29 cellular contexts compared by ENCODE assay signal in genomic region chr3:53805463-53806159, GRCh38. TPM values are rescaled to one million over a fixed set of nuclear protein-coding genes. Genes with fewer than 3 reads are reported as not detected.
DNase-seq lines count a peak whose midpoint lies in the region; ATAC-seq and TF ChIP-seq lines count a peak whose summit lies in the region.
"Had no signal": no experiment of that assay in that cellular context is flagged by ENCODE, and none has a peak within 500 bp of the region (broad histone marks: within the 10 kb centered on the region; RNA-seq: fewer than 3 reads in every experiment).

No MANE protein-coding gene starts in this region.

- H3K4me1 ChIP-seq in HEK293 (ENCODE audit: control insufficient read depth, insufficient read depth, low read length) (no peaks in the 10 kb centered on the region), mesenchymal stem cell (ENCODE audit: control insufficient read depth, insufficient read depth, low read depth, low read length) (peaks cover 32% of the 10 kb centered on the region), MM.1S (ENCODE audit: low read length) (no peaks in the 10 kb centered on the region)
- no peaks in the 10 kb centered on the region for H3K4me1 ChIP-seq in CD8-positive, alpha-beta memory T cell (ENCODE audit: insufficient read depth, low read length)
- H3K4me1 ChIP-seq: left lung had no signal

- H2BK15ac ChIP-seq in mesenchymal stem cell (ENCODE audit: low read depth, poor library complexity, severe bottlenecking) = no peak overlapping the region

- H3K79me1 ChIP-seq in mesenchymal stem cell (replicated peaks; ENCODE audit: low read length, poor library complexity, severe bottlenecking) = no peaks in the 10 kb centered on the region

- H4K8ac ChIP-seq in mesenchymal stem cell (ENCODE audit: low read length) = no peak overlapping the region

- POLR2A ChIA-PET in HEK293 (lab: Yijun Ruan, JAX) = no interaction called here
- POLR2A ChIA-PET in CD8-positive, alpha-beta memory T cell (lab: Charles Lee) = no interaction called here

- no peaks in the 10 kb centered on the region for H4K20me1 ChIP-seq in MM.1S (ENCODE audit: insufficient read depth, low read length)

- peaks cover 16% of the 10 kb centered on the region for H3K27me3 Mint-ChIP-seq in stimulated activated memory B cell treated with anti-CD40 and anti-IgM and Interleukin-4, amounts not matched to agents 10 μg/mL and 1 μg/mL and 100 μg/mL, for 72 hours
- H3K27me3 Mint-ChIP-seq in CD8-positive, alpha-beta memory T cell = peaks cover 3 to 22% of the 10 kb centered on the region in 2 donors
- H3K27me3 Mint-ChIP-seq: activated CD8-positive, alpha-beta memory T cell treated with anti-CD3 and anti-CD28 coated beads, Interleukin-2, amount 10 ng/mL, durations not matched to agents 7 days and 5 days; activated naive CD8-positive, alpha-beta T cell had no signal

- no peak overlapping the region for H3K14ac ChIP-seq in mesenchymal stem cell (ENCODE audit: low read length in 2 of 2)

- peaks cover 14% of the 10 kb centered on the region for H3K36me3 Mint-ChIP-seq in stimulated activated memory B cell treated with anti-CD40 and anti-IgM and Interleukin-4, amounts not matched to agents 10 μg/mL and 1 μg/mL and 100 μg/mL, for 72 hours
- H3K36me3 Mint-ChIP-seq in CD8-positive, alpha-beta memory T cell = no peaks in the 10 kb centered on the region
- H3K36me3 Mint-ChIP-seq: activated CD8-positive, alpha-beta memory T cell treated with anti-CD3 and anti-CD28 coated beads, Interleukin-2, amount 10 ng/mL, durations not matched to agents 7 days and 5 days; activated naive CD8-positive, alpha-beta T cell; CD4-positive, CD25-positive, alpha-beta regulatory T cell; IgD-negative memory B cell; mesothelial cell of epicardium; naive thymus-derived CD8-positive, alpha-beta T cell had no signal

- no peak for ATAC-seq in stimulated activated memory B cell treated with anti-CD40 and anti-IgM and Interleukin-4, amounts not matched to agents 10 μg/mL and 1 μg/mL and 100 μg/mL, for 72 hours
- ATAC-seq: activated CD8-positive, alpha-beta memory T cell treated with anti-CD3 and anti-CD28 coated beads, Interleukin-2, amount 10 ng/mL, durations not matched to agents 7 days and 5 days; naive thymus-derived CD8-positive, alpha-beta T cell had no signal

- no peaks in the 10 kb centered on the region for H3K79me2 ChIP-seq in MM.1S (ENCODE audit: low read length)

- TF ChIP-seq CTCF in HEK293 (tag by site-specific recombination; IDR thresholded peaks at IDR 0.05) = no peak
- no peak for TF ChIP-seq CTCF in MM.1S (IDR thresholded peaks at IDR 0.05; ENCODE audit: low read length)

- peak overlapping the region; percentile 52 for H3K27ac Mint-ChIP-seq in stimulated activated memory B cell treated with anti-CD40 and anti-IgM and Interleukin-4, amounts not matched to agents 10 μg/mL and 1 μg/mL and 100 μg/mL, for 72 hours
- H3K27ac Mint-ChIP-seq in CD8-positive, alpha-beta memory T cell = no peak overlapping the region
- H3K27ac Mint-ChIP-seq: activated CD8-positive, alpha-beta memory T cell treated with anti-CD3 and anti-CD28 coated beads, Interleukin-2, amount 10 ng/mL, durations not matched to agents 7 days and 5 days; activated naive CD8-positive, alpha-beta T cell; CD4-positive, CD25-positive, alpha-beta regulatory T cell; IgD-negative memory B cell; mesothelial cell of epicardium; naive thymus-derived CD8-positive, alpha-beta T cell had no signal

- H3K9me3 ChIP-seq in HEK293 (ENCODE audit: control insufficient read depth, insufficient read depth, low read depth, low read length) = no peaks in the 10 kb centered on the region
- H3K9me3 ChIP-seq in mesenchymal stem cell (ENCODE audit: control insufficient read depth, low read length) = no peaks in the 10 kb centered on the region
- no peaks in the 10 kb centered on the region for H3K9me3 ChIP-seq in CD8-positive, alpha-beta memory T cell (ENCODE audit: low read length)
- no peaks in the 10 kb centered on the region for H3K9me3 ChIP-seq in MM.1S (replicated peaks; ENCODE audit: insufficient read depth, low read length)
- H3K9me3 ChIP-seq: ascending aorta, left lung, pancreas, testis had no signal

- H3K27me3 ChIP-seq in mesenchymal stem cell (ENCODE audit: control insufficient read depth in 1 of 2, insufficient read depth in 1 of 2, low read length in 2 of 2) = no peaks in the 10 kb centered on the region
- no peaks in the 10 kb centered on the region for H3K27me3 ChIP-seq in CD8-positive, alpha-beta memory T cell (ENCODE audit: insufficient read depth, low read length, poor library complexity, severe bottlenecking)
- no peaks in the 10 kb centered on the region for H3K27me3 ChIP-seq in MM.1S (replicated peaks; ENCODE audit: insufficient read depth, low read length)
- H3K27me3 ChIP-seq: ascending aorta, left lung, pancreas, testis had no signal

- H3K36me3 ChIP-seq in HEK293 (ENCODE audit: control insufficient read depth in 2 of 2, insufficient read depth in 1 of 2, low read length in 2 of 2) (no peaks in the 10 kb centered on the region), mesenchymal stem cell (ENCODE audit: control insufficient read depth in 1 of 2, insufficient read depth in 2 of 2, low read depth in 1 of 2, low read length in 2 of 2) (no peaks in the 10 kb centered on the region), MM.1S (replicated peaks; ENCODE audit: insufficient read depth, low read length) (no peaks in the 10 kb centered on the region)
- H3K36me3 ChIP-seq in CD8-positive, alpha-beta memory T cell (ENCODE audit: insufficient read depth, low read length) = no peaks in the 10 kb centered on the region
- H3K36me3 ChIP-seq: ascending aorta, left lung, pancreas, WERI-Rb-1 had no signal

- CTCF ChIA-PET in HEK293 (lab: Yijun Ruan, JAX) = no interaction called here
- CTCF ChIA-PET in CD8-positive, alpha-beta memory T cell (lab: Charles Lee) = no interaction called here

- H3K27ac ChIP-seq in HEK293 (ENCODE audit: extremely low read depth, low read depth, low read length) (no peak overlapping the region), angular gyrus (ENCODE audit: low read depth, low read length) (peak overlapping the region; percentile 87), mesenchymal stem cell (ENCODE audit: low read length, poor library complexity, severe bottlenecking) (no peak overlapping the region), MM.1S (ENCODE audit: low read length) (no peak overlapping the region)
- H3K27ac ChIP-seq in CD8-positive, alpha-beta memory T cell (ENCODE audit: low read depth, low read length) = no peak overlapping the region
- H3K27ac ChIP-seq: left lung, testis, WERI-Rb-1 had no signal

- DNase-seq in mesenchymal stem cell (no peak), cerebellar nuclear complex (lab: John Stamatoyannopoulos, UW) (no peak), MM.1S (no peak), hypothalamus (lab: John Stamatoyannopoulos, UW) (no peak)
- DNase-seq in CD8-positive, alpha-beta memory T cell = no peak
- DNase-seq: activated CD4-positive, alpha-beta T cell treated with anti-CD3 and anti-CD28 coated beads for 48 hours; activated CD8-positive, alpha-beta memory T cell treated with anti-CD3 and anti-CD28 coated beads, Interleukin-2, amount 10 ng/mL, durations not matched to agents 7 days and 5 days; CD4-positive, CD25-positive, alpha-beta regulatory T cell; left lung; naive thymus-derived CD8-positive, alpha-beta T cell; NCI-H1092 treated with DMSO at 0.1 percent for 48 hours; NCI-H2029; NCI-H526 treated with DMSO at 0.1 percent for 48 hours; right cardiac atrium; Right ventricle myocardium superior; stimulated activated CD4-positive, alpha-beta T cell treated with anti-CD3 and anti-CD28 coated beads, Interleukin-15, amount 100 ng/mL, for 24 hours; stimulated activated naive CD4-positive, alpha-beta T cell; T-helper 9 cell; WERI-Rb-1 had no signal

- H3K4me2 ChIP-seq in mesenchymal stem cell (ENCODE audit: low read length, poor library complexity, severe bottlenecking) (no peak overlapping the region), MM.1S (ENCODE audit: low read depth, low read length) (no peak overlapping the region)

- no peaks in the 10 kb centered on the region for H3K9me2 ChIP-seq in MM.1S (replicated peaks; ENCODE audit: insufficient read depth, low read length)

- no peak overlapping the region for H4K91ac ChIP-seq in mesenchymal stem cell (ENCODE audit: low read length)

- 80% methylated on average over 4 of the region's 4 CpGs for WGBS in mesenchymal stem cell

- H2AK5ac ChIP-seq in mesenchymal stem cell (ENCODE audit: low read length, severe bottlenecking) = no peak overlapping the region

- no peak overlapping the region for H3K23ac ChIP-seq in mesenchymal stem cell (ENCODE audit: low read length in 2 of 2)

- H3K4me3 ChIP-seq in HEK293 (ENCODE audit: low read depth, low read length) (no peak overlapping the region), mesenchymal stem cell (ENCODE audit: insufficient read depth in 1 of 2, low read depth in 1 of 2, low read length in 2 of 2) (peak overlapping the region in 1 of 2 experiments; percentile 45), MM.1S (ENCODE audit: low read length) (no peak overlapping the region)
- no peak overlapping the region for H3K4me3 ChIP-seq in CD8-positive, alpha-beta memory T cell (ENCODE audit: low read length)
- H3K4me3 ChIP-seq: ascending aorta, left lung, pancreas, testis had no signal

- H3K9ac ChIP-seq in mesenchymal stem cell (ENCODE audit: low read length) (peak overlapping the region; percentile 74), MM.1S (ENCODE audit: low read length) (no peak overlapping the region)

- no peak overlapping the region for H3K4me3 Mint-ChIP-seq in stimulated activated memory B cell treated with anti-CD40 and anti-IgM and Interleukin-4, amounts not matched to agents 10 μg/mL and 1 μg/mL and 100 μg/mL, for 72 hours
- H3K4me3 Mint-ChIP-seq in CD8-positive, alpha-beta memory T cell = no peak overlapping the region
- H3K4me3 Mint-ChIP-seq: activated CD8-positive, alpha-beta memory T cell treated with anti-CD3 and anti-CD28 coated beads, Interleukin-2, amount 10 ng/mL, durations not matched to agents 7 days and 5 days; activated naive CD8-positive, alpha-beta T cell; CD4-positive, CD25-positive, alpha-beta regulatory T cell; mesothelial cell of epicardium; naive thymus-derived CD8-positive, alpha-beta T cell had no signal

- H3F3A ChIP-seq in MM.1S (ENCODE audit: insufficient read depth, low read length) = no peaks in the 10 kb centered on the region

- no peaks in the 10 kb centered on the region for H3K9me3 Mint-ChIP-seq in stimulated activated memory B cell treated with anti-CD40 and anti-IgM and Interleukin-4, amounts not matched to agents 10 μg/mL and 1 μg/mL and 100 μg/mL, for 72 hours
- H3K9me3 Mint-ChIP-seq in CD8-positive, alpha-beta memory T cell = no peaks in the 10 kb centered on the region
- H3K9me3 Mint-ChIP-seq: CD4-positive, CD25-positive, alpha-beta regulatory T cell; IgD-negative memory B cell; mesothelial cell of epicardium; naive thymus-derived CD8-positive, alpha-beta T cell had no signal

- H2BK120ac ChIP-seq in mesenchymal stem cell (ENCODE audit: low read depth, low read length) = no peak overlapping the region

- H2AFZ ChIP-seq in mesenchymal stem cell (ENCODE audit: low read depth, low read length) (no peak overlapping the region), MM.1S (ENCODE audit: low read length) (no peak overlapping the region)

- H3K4me1 Mint-ChIP-seq in stimulated activated memory B cell treated with anti-CD40 and anti-IgM and Interleukin-4, amounts not matched to agents 10 μg/mL and 1 μg/mL and 100 μg/mL, for 72 hours = peaks cover 25% of the 10 kb centered on the region
- no peaks in the 10 kb centered on the region for H3K4me1 Mint-ChIP-seq in CD8-positive, alpha-beta memory T cell
- H3K4me1 Mint-ChIP-seq: activated CD8-positive, alpha-beta memory T cell treated with anti-CD3 and anti-CD28 coated beads, Interleukin-2, amount 10 ng/mL, durations not matched to agents 7 days and 5 days; CD4-positive, CD25-positive, alpha-beta regulatory T cell; naive thymus-derived CD8-positive, alpha-beta T cell had no signal

- no peak overlapping the region for H3K18ac ChIP-seq in mesenchymal stem cell (ENCODE audit: low read depth in 1 of 2, low read length in 2 of 2)

- H2BK12ac ChIP-seq in mesenchymal stem cell (ENCODE audit: low read length in 2 of 2) = no peak overlapping the region

- no peak overlapping the region for H3K4ac ChIP-seq in mesenchymal stem cell (ENCODE audit: low read depth in 1 of 2, low read length in 2 of 2)

- H2BK5ac ChIP-seq in mesenchymal stem cell (ENCODE audit: low read depth, low read length, poor library complexity, severe bottlenecking) = no peak overlapping the region

RNA-seq across cellular contexts. Expression of gene CHDH, which starts 40.6 kb away (rescaled TPM):
- 0.01 TPM for polyA plus RNA-seq in mesenchymal stem cell (2013, experiment 1 of 2)
- polyA plus RNA-seq in mesenchymal stem cell (2013, experiment 2 of 2) = under 0.01 TPM
- under 1 TPM; 0.42 to 0.71 TPM for total RNA-seq in CD8-positive, alpha-beta memory T cell
- not detected for polyA plus RNA-seq in CD8-positive, alpha-beta memory T cell

RNA-seq across cellular contexts. Expression of gene IL17RB, which starts 40.8 kb away (rescaled TPM):
- polyA plus RNA-seq in mesenchymal stem cell (2013, experiment 1 of 2) = not detected
- polyA plus RNA-seq in mesenchymal stem cell (2013, experiment 2 of 2) = 0.04 TPM
- 1 to 10 TPM; 1.2 to 2.1 TPM for total RNA-seq in CD8-positive, alpha-beta memory T cell
- 0.98 TPM for polyA plus RNA-seq in CD8-positive, alpha-beta memory T cell
- total RNA-seq: ascending aorta; dermis blood vessel endothelial cell; naive thymus-derived CD8-positive, alpha-beta T cell had no signal
